ENCODE assay signal across 8 cellular contexts in the genomic region with DNA sequence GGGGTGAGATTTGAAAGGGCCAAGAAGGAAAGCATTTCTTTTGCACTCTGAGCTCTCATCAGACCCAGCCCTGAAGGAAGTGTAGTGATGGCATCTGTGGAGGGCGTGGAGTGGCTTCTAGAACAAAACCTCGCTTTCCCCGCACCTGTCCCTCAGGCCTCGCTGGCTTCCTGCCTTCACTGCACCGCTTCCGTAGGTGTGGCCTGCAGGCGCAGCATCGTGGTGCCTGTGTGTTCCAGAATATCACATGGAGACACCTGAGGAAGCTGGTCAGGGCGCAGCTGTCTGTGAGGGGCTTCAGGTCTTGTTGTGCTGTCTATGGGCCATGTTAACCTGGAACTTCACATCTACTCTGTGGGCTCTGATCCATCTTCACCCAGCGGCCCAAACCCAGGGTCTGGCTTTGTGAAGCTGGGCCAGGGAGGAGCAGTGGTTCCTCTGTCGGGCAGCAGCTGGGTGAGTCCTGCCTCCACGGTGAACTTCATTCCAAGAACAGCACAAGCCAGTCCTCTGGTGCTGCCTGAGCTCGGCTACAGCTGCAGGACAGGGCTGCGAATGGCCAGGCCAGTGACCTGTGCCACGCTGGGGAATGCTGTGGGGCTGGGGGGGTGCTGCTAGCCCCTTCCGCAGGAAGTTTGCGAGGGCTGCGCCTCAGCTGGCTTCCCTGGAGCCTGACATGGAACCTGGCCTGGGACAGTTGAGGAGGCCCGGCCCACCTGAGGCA. TPM values are rescaled to one million over a fixed set of nuclear protein-coding genes. Genes with fewer than 3 reads are reported as not detected.
DNase-seq lines count a peak whose midpoint lies in the region; ATAC-seq lines count a peak whose summit lies in the region.

No MANE protein-coding gene starts in this region.

- ATAC-seq in HG02759 (IDR thresholded peaks at IDR 0.05; ENCODE audit: unreplicated experiment) (no peak), HG02852 (IDR thresholded peaks at IDR 0.05; ENCODE audit: unreplicated experiment) (no peak)

- H3K4me1 ChIP-seq in effector memory CD4-positive, alpha-beta T cell (ENCODE audit: control insufficient read depth, insufficient read depth, low read length, poor library complexity, severe bottlenecking): peaks cover 39% of the 10 kb centered on the region

- H3K27me3 Mint-ChIP-seq in activated CD4-positive, alpha-beta T cell treated with anti-CD3 and anti-CD28 coated beads, Interleukin-2, amount 10 ng/mL, durations not matched to agents 24 days and 14 days: no peaks in the 10 kb centered on the region

- no peaks in the 10 kb centered on the region for H3K27me3 ChIP-seq in effector memory CD4-positive, alpha-beta T cell (replicated peaks; ENCODE audit: control insufficient read depth, insufficient read depth, low read length, poor library complexity, severe bottlenecking)

- peak overlapping the region; percentile 36 for H3K27ac ChIP-seq in effector memory CD4-positive, alpha-beta T cell (ENCODE audit: insufficient read depth, low read length, poor library complexity, severe bottlenecking)

- peak overlapping the region; percentile 33 for H3K4me3 ChIP-seq in effector memory CD4-positive, alpha-beta T cell (ENCODE audit: insufficient read depth, low read depth, low read length, poor library complexity, severe bottlenecking)

- intact Hi-C loops in activated CD4-positive, alpha-beta T cell treated with anti-CD3 and anti-CD28 coated beads, Interleukin-2, amount 10 ng/mL, durations not matched to agents 24 days and 14 days (cut with micrococcal nuclease): loop anchor here (5.0 kb wide), 1 partner anchor 38 kb away; the partner anchor contains the start of gene DSTN
- intact Hi-C loops in posterior vena cava (cut with DNase I): loop anchor here in 1 of 2 donors (5.0 kb wide), 1 partner anchor 38 kb away; the partner anchor contains the start of gene DSTN

- H3K36me3 Mint-ChIP-seq in activated CD4-positive, alpha-beta T cell treated with anti-CD3 and anti-CD28 coated beads, Interleukin-2, amount 10 ng/mL, durations not matched to agents 24 days and 14 days (ENCODE audit: low read depth): peaks cover 15% of the 10 kb centered on the region

- H3K4me3 Mint-ChIP-seq in activated CD4-positive, alpha-beta T cell treated with anti-CD3 and anti-CD28 coated beads, Interleukin-2, amount 10 ng/mL, durations not matched to agents 24 days and 14 days: peak overlapping the region; percentile 66

- H3K9me3 ChIP-seq in effector memory CD4-positive, alpha-beta T cell (ENCODE audit: control insufficient read depth, low read length): no peaks in the 10 kb centered on the region

- no peaks in the 10 kb centered on the region for H3K36me3 ChIP-seq in effector memory CD4-positive, alpha-beta T cell (ENCODE audit: control insufficient read depth, insufficient read depth, low read length)

- peaks cover 24% of the 10 kb centered on the region for H3K4me1 Mint-ChIP-seq in activated CD4-positive, alpha-beta T cell treated with anti-CD3 and anti-CD28 coated beads, Interleukin-2, amount 10 ng/mL, durations not matched to agents 24 days and 14 days

- DNase-seq in D341Med (ENCODE audit: low spot score) (peak; percentile 19), posterior vena cava (ENCODE audit: low spot score) (peak; percentile 79), A172 (ENCODE audit: low spot score) (no peak), GDM1 (lab: John Stamatoyannopoulos, UW) (no peak)
- peak; percentile 91 for DNase-seq in activated CD4-positive, alpha-beta T cell treated with anti-CD3 and anti-CD28 coated beads, Interleukin-2, amount 10 ng/mL, durations not matched to agents 24 days and 14 days
- DNase-seq in effector memory CD4-positive, alpha-beta T cell: peak; percentile 31 to 53 (median 43)

- peak overlapping the region; percentile 80 for H3K27ac Mint-ChIP-seq in activated CD4-positive, alpha-beta T cell treated with anti-CD3 and anti-CD28 coated beads, Interleukin-2, amount 10 ng/mL, durations not matched to agents 24 days and 14 days

- no peaks in the 10 kb centered on the region for H3K9me3 Mint-ChIP-seq in activated CD4-positive, alpha-beta T cell treated with anti-CD3 and anti-CD28 coated beads, Interleukin-2, amount 10 ng/mL, durations not matched to agents 24 days and 14 days

RNA-seq across cellular contexts. Expression of gene DSTN, which starts 40.9 kb away (rescaled TPM):
- 58.6 and 65.6 TPM in 2 replicates for total RNA-seq in activated CD4-positive, alpha-beta T cell treated with anti-CD3 and anti-CD28 coated beads, Interleukin-2, amount 10 ng/mL, durations not matched to agents 24 days and 14 days
- total RNA-seq in posterior vena cava: 1,000 to 10,000 TPM; 1,245 to 1,338 TPM
- total RNA-seq in A172 (2014; rRNA removed; shearing (Covaris generic)): 445 and 560 TPM in 2 replicates

Comparison
In these comparisons a context has a peak if more than half of its experiments do, and no peak if none do; other contexts are left out.
1. DNase-seq: peak in D341Med (single experiment), activated CD4-positive, alpha-beta T cell treated with anti-CD3 and anti-CD28 coated beads, Interleukin-2, amount 10 ng/mL, durations not matched to agents 24 days and 14 days (single experiment), effector memory CD4-positive, alpha-beta T cell (3 of 3) and posterior vena cava (single experiment); none in A172 (single experiment) and GDM1 (single experiment).